In the genomic region with DNA sequence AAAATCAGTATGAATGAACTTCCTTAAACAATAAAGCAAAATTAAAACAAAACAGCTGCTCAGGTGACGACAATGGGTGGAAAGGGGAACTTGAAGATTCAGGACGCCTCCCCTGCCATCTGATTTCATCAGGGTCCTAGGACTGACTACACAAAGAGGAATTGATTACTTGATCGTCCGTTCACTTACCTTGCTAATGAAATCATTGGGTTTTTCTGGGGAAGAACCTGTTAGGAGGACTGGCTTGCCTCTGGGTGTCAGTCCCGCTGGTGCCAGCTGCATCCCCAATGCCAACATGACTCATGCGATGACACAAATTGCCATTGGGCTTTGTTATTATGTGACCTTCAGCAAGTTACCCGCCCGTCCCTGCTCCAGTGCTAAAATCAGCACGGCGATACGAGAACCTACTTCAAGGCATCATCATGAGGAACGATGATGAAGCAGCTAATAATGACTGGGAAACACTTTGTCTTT, we compare ENCODE assay signal across 16 cellular contexts.
DNase-seq lines count a peak whose midpoint lies in the region; ATAC-seq and TF ChIP-seq lines count a peak whose summit lies in the region.
"Had no signal": no experiment of that assay in that cellular context is flagged by ENCODE, and none has a peak within 500 bp of the region (broad histone marks: within the 10 kb centered on the region; RNA-seq: fewer than 3 reads in every experiment).

No MANE protein-coding gene starts in this region.

- no peak for DNase-seq in HCT116 (ENCODE audit: low read depth, low spot score)
- DNase-seq in NOMO-1 (lab: John Stamatoyannopoulos, UW; ENCODE audit: unreplicated experiment in 2 of 2) = peak; percentile 28 to 82
- no peak for DNase-seq in central memory CD8-positive, alpha-beta T cell (ENCODE audit: low spot score in 2 of 2)
- peak; percentile 67 for DNase-seq in posterior vena cava (ENCODE audit: low spot score)
- DNase-seq in superior temporal gyrus (ENCODE audit: extremely low spot score) = no peak
- DNase-seq in NK-92 treated with Interleukin-12 subunit alpha and Interleukin-12 subunit beta, amount 100 ng/mL, for 24 hours (lab: John Stamatoyannopoulos, UW) = no peak
- DNase-seq in NCI-H187 treated with DMSO at 0.1 percent for 48 hours (lab: John Stamatoyannopoulos, UW) = no peak
- DNase-seq: activated CD4-positive, alpha-beta T cell treated with anti-CD3 and anti-CD28 coated beads, Interleukin-2, amount 50 U/mL, for 4 hours; activated naive CD4-positive, alpha-beta T cell; central memory CD4-positive, alpha-beta T cell; left lung; NCI-H1436; right cardiac atrium had no signal

- CTCF ChIA-PET in HCT116 (lab: Charles Lee) = no interaction called here

- H3K27ac ChIP-seq in HCT116 (ENCODE audit: low read depth, low read length) = no peak overlapping the region
- H3K27ac ChIP-seq: KMS-11, left lung had no signal

- H3K27me3 Mint-ChIP-seq in central memory CD8-positive, alpha-beta T cell = no peaks in the 10 kb centered on the region
- H3K27me3 Mint-ChIP-seq: T-cell had no signal

- H3K4me1 Mint-ChIP-seq in central memory CD8-positive, alpha-beta T cell = no peaks in the 10 kb centered on the region
- H3K4me1 Mint-ChIP-seq: T-cell had no signal

- RAD21 ChIA-PET in HCT116 (lab: Charles Lee; ENCODE audit: low non-redundant PET in 1 of 2, low total read pairs in 2 of 2, uncharacterized antibody in 2 of 2, unreplicated experiment in 2 of 2) = no interaction called here

- H4K20me1 ChIP-seq in HCT116 (ENCODE audit: insufficient read depth) = no peaks in the 10 kb centered on the region

- no peak overlapping the region for H3K4me3 Mint-ChIP-seq in central memory CD8-positive, alpha-beta T cell
- H3K4me3 Mint-ChIP-seq: T-cell had no signal

- ATAC-seq in HCT116 (no peak), GM21529 (IDR thresholded peaks at IDR 0.05; ENCODE audit: unreplicated experiment) (no peak)
- peak; percentile 46 for ATAC-seq in central memory CD8-positive, alpha-beta T cell (replicated peaks; ENCODE audit: extremely low read depth, poor library complexity, severe bottlenecking)
- ATAC-seq: left lung, right cardiac atrium, T-cell had no signal

- no peak for TF ChIP-seq CTCF in HCT116 (IDR thresholded peaks at IDR 0.05 in 2 of 3, conservative IDR thresholded peaks at IDR 0.05 in 1 of 3; ENCODE audit: borderline replicate concordance in 1 of 3, insufficient read depth in 1 of 3, low read depth in 2 of 3, low read length in 2 of 3)

- no peaks in the 10 kb centered on the region for H3K79me2 ChIP-seq in HCT116 (ENCODE audit: insufficient read depth, low read length)

- POLR2A ChIA-PET in HCT116 (lab: Charles Lee) = no interaction called here

- H3K9me2 ChIP-seq in HCT116 (ENCODE audit: insufficient read depth) = no peaks in the 10 kb centered on the region

- H3K27me3 ChIP-seq in HCT116 (ENCODE audit: insufficient read depth, low read length) = no peaks in the 10 kb centered on the region
- H3K27me3 ChIP-seq: left lung had no signal

- H3K36me3 Mint-ChIP-seq in central memory CD8-positive, alpha-beta T cell (ENCODE audit: insufficient read depth) = no peaks in the 10 kb centered on the region
- H3K36me3 Mint-ChIP-seq: T-cell had no signal

- no peak overlapping the region for H2AFZ ChIP-seq in HCT116 (ENCODE audit: low read depth, low read length, poor library complexity, severe bottlenecking)

- no peak overlapping the region for H3K4me2 ChIP-seq in HCT116 (ENCODE audit: low read length)
- H3K4me2 ChIP-seq: KMS-11 had no signal

- no peaks in the 10 kb centered on the region for H3K36me3 ChIP-seq in HCT116 (ENCODE audit: control insufficient read depth in 1 of 2, insufficient read depth in 2 of 2, low read length in 2 of 2)
- H3K36me3 ChIP-seq: left lung had no signal

- no TSS peak for BruUV-seq in HCT116 (replicated peaks; lab: Mats Ljungman, UMichigan)

- no peaks in the 10 kb centered on the region for H3K9me3 Mint-ChIP-seq in central memory CD8-positive, alpha-beta T cell
- H3K9me3 Mint-ChIP-seq: T-cell had no signal

- H3K27ac Mint-ChIP-seq in central memory CD8-positive, alpha-beta T cell (ENCODE audit: low read depth) = no peak overlapping the region
- H3K27ac Mint-ChIP-seq: T-cell had no signal

- peaks cover 0 to 14% of the 10 kb centered on the region in 2 experiments; a peak in 1 of 4 replicates for H3K4me1 ChIP-seq in HCT116 (ENCODE audit: control insufficient read depth in 1 of 2, insufficient read depth in 2 of 2, low read length in 2 of 2)
- H3K4me1 ChIP-seq: left lung had no signal

- no peak for TF ChIP-seq POLR2A in HCT116 (IDR thresholded peaks at IDR 0.05; ENCODE audit: borderline replicate concordance, extremely low read depth, insufficient read depth, insufficient read length)

- no peak overlapping the region for H3K4me3 ChIP-seq in HCT116 (replicated peaks in 1 of 2; ENCODE audit: low read depth in 1 of 2, low read length in 2 of 2)
- H3K4me3 ChIP-seq: left lung had no signal

- no peaks in the 10 kb centered on the region for H3K9me3 ChIP-seq in HCT116 (ENCODE audit: control insufficient read depth in 1 of 2, insufficient read depth in 1 of 2, low read depth in 1 of 2, low read length in 2 of 2)
- H3K9me3 ChIP-seq: left lung had no signal

- no peak overlapping the region for H3K9ac ChIP-seq in HCT116 (ENCODE audit: low read length)
- H3K9ac ChIP-seq: KMS-11 had no signal

- intact Hi-C loops in HCT116 (cut with micrococcal nuclease) = no loop called here
- intact Hi-C loops in posterior vena cava (cut with DNase I) = loop anchor here in 1 of 2 donors (2.0 kb wide), 1 partner anchor 52 kb away; no protein-coding TSS in a partner anchor

- no peak for TF ChIP-seq RAD21 in HCT116 (IDR thresholded peaks at IDR 0.05; ENCODE audit: low read depth)

TF ChIP-seq in HCT116, 20 proteins besides CTCF, POLR2A, EP300 and RAD21:
- peak; percentile 41 for TF ChIP-seq FOSL1 (IDR thresholded peaks at IDR 0.05; ENCODE audit: low read depth)
- TF ChIP-seq, protein P1, sequence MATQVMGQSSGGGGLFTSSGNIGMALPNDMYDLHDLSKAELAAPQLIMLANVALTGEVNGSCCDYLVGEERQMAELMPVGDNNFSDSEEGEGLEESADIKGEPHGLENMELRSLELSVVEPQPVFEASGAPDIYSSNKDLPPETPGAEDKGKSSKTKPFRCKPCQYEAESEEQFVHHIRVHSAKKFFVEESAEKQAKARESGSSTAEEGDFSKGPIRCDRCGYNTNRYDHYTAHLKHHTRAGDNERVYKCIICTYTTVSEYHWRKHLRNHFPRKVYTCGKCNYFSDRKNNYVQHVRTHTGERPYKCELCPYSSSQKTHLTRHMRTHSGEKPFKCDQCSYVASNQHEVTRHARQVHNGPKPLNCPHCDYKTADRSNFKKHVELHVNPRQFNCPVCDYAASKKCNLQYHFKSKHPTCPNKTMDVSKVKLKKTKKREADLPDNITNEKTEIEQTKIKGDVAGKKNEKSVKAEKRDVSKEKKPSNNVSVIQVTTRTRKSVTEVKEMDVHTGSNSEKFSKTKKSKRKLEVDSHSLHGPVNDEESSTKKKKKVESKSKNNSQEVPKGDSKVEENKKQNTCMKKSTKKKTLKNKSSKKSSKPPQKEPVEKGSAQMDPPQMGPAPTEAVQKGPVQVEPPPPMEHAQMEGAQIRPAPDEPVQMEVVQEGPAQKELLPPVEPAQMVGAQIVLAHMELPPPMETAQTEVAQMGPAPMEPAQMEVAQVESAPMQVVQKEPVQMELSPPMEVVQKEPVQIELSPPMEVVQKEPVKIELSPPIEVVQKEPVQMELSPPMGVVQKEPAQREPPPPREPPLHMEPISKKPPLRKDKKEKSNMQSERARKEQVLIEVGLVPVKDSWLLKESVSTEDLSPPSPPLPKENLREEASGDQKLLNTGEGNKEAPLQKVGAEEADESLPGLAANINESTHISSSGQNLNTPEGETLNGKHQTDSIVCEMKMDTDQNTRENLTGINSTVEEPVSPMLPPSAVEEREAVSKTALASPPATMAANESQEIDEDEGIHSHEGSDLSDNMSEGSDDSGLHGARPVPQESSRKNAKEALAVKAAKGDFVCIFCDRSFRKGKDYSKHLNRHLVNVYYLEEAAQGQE (IDR thresholded peaks at IDR 0.05; ENCODE audit: low read depth) = no peak

Comparison
In these comparisons a context has a peak if more than half of its experiments do, and no peak if none do; other contexts are left out.
1. DNase-seq: peak in NOMO-1 (2 of 2) and posterior vena cava (single experiment); none in HCT116 (single experiment), central memory CD8-positive, alpha-beta T cell (0 of 2), superior temporal gyrus (single experiment), NK-92 treated with Interleukin-12 subunit alpha and Interleukin-12 subunit beta, amount 100 ng/mL, for 24 hours (single experiment) and NCI-H187 treated with DMSO at 0.1 percent for 48 hours (single experiment).